23 cellular contexts compared by ENCODE assay signal in the genomic region with DNA sequence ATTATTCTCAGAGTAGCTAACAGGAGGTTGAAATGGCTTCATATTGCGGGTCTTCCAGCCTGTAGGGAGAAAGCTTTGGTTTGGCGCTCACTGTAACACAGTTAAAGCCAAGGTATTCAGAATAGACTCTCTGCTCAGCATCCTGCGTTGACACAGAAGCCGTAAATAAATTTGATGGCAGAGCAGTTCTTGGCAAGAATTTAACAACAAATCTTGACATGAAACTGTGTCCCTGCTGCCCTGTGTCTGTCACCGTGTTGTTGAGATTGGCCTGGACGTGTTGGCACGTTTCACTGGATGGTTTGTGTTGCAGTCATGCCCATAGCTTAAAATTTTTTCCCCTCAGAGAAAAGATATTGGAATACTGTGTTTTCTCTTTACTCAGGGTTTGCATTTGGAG.
DNase-seq lines count a peak whose midpoint lies in the region; ATAC-seq and TF ChIP-seq lines count a peak whose summit lies in the region.
"Had no signal": no experiment of that assay in that cellular context is flagged by ENCODE, and none has a peak within 500 bp of the region (broad histone marks: within the 10 kb centered on the region; RNA-seq: fewer than 3 reads in every experiment).

No MANE protein-coding gene starts in this region.

- peak; percentile 83 to 90 (median 89) for ATAC-seq in heart left ventricle

- H3K4me3 ChIP-seq in heart left ventricle (no peak overlapping the region), prostate gland (no peak overlapping the region)
- H3K4me3 ChIP-seq: MG63, SK-N-MC had no signal

- H3K27me3 ChIP-seq in heart left ventricle (no peaks in the 10 kb centered on the region), prostate gland (replicated peaks; ENCODE audit: insufficient read depth) (no peaks in the 10 kb centered on the region)
- H3K27me3 ChIP-seq: BE2C, MG63 had no signal

- TF ChIP-seq CTCF in heart left ventricle (IDR thresholded peaks at IDR 0.05) (no peak), prostate gland (IDR thresholded peaks at IDR 0.05) (no peak)

- H3K36me3 ChIP-seq in heart left ventricle (no peaks in the 10 kb centered on the region), prostate gland (no peaks in the 10 kb centered on the region)
- H3K36me3 ChIP-seq: BE2C, MG63 had no signal

- intact Hi-C loops in heart left ventricle (cut with DNase I): loop anchor here in 1 of 10 donors (5.0 kb wide), 1 partner anchor 239 kb away; no protein-coding TSS in a partner anchor
- intact Hi-C loops in prostate gland (cut with DNase I): loop anchor here (2.0 kb wide), 1 partner anchor 31 kb away; no protein-coding TSS in a partner anchor

- 53 to 61% (median 54%) methylated on average over 7 of the region's 7 CpGs for WGBS in heart left ventricle, 4 donors
- WGBS in prostate gland: 48% methylated on average over 7 of the region's 7 CpGs

- H3K9me3 ChIP-seq in heart left ventricle: no peaks in the 10 kb centered on the region
- H3K9me3 ChIP-seq in prostate gland: no peaks in the 10 kb centered on the region
- H3K9me3 ChIP-seq: BE2C, MG63 had no signal

- H3K27ac ChIP-seq in heart left ventricle (peak overlapping the region in 11 of 12 donors; percentile 18 to 86 (median 66)), prostate gland (no peak overlapping the region)
- H3K27ac ChIP-seq: 22Rv1, RWPE1, SK-N-MC had no signal

- peak; percentile 20 for DNase-seq in DMS153 (lab: John Stamatoyannopoulos, UW)
- DNase-seq in DMS153 treated with DMSO at 0.1 percent for 48 hours (lab: John Stamatoyannopoulos, UW; ENCODE audit: unreplicated experiment): no peak
- DNase-seq in DMS79 (lab: John Stamatoyannopoulos, UW): peak; percentile 4
- peak in 4 of 5 donors; percentile 43 to 75 (median 63) for DNase-seq in heart left ventricle
- peak; percentile 20 for DNase-seq in prostate gland (ENCODE audit: low spot score)
- DNase-seq in cortex of kidney (lab: John Stamatoyannopoulos, UW): no peak
- no peak for DNase-seq in middle frontal gyrus (ENCODE audit: extremely low spot score, low spot score)
- DNase-seq: BE2C; CD8-positive, alpha-beta memory T cell; IMR-90; KG1; MG63; NCI-H1417; NCI-H1694; NCI-H2029 treated with DMSO at 0.1 percent for 48 hours; NCI-H2171; NCI-H226; NCI-H510A treated with DMSO at 0.1 percent for 48 hours; NK-92 treated with Interleukin-12 subunit alpha and Interleukin-12 subunit beta, amount 100 ng/mL, for 24 hours; SIG-M5 had no signal

- H3K4me1 ChIP-seq in heart left ventricle (peaks cover 0 to 22% (median 4%) of the 10 kb centered on the region in 12 donors), prostate gland (replicated peaks) (no peaks in the 10 kb centered on the region)
- H3K4me1 ChIP-seq: BE2C had no signal

- TF ChIP-seq POLR2A in heart left ventricle (IDR thresholded peaks at IDR 0.05) (no peak), prostate gland (IDR thresholded peaks at IDR 0.05) (no peak)

Comparison
In these comparisons a context has a peak if more than half of its experiments do, and no peak if none do; other contexts are left out.
1. DNase-seq: peak in DMS153 (single experiment), DMS79 (single experiment), heart left ventricle (4 of 5) and prostate gland (single experiment); none in DMS153 treated with DMSO at 0.1 percent for 48 hours (single experiment), cortex of kidney (single experiment) and middle frontal gyrus (single experiment).
2. H3K27ac ChIP-seq: peak in heart left ventricle (11 of 12); none in prostate gland (0 of 2).